ENCODE assay signal across 13 cellular contexts in genomic region chr7:106281919-106282318, GRCh38. TPM values are rescaled to one million over a fixed set of nuclear protein-coding genes. Genes with fewer than 3 reads are reported as not detected.
DNase-seq lines count a peak whose midpoint lies in the region; ATAC-seq, FAIRE-seq and TF ChIP-seq lines count a peak whose summit lies in the region.
"Had no signal": no experiment of that assay in that cellular context is flagged by ENCODE, and none has a peak within 500 bp of the region (broad histone marks: within the 10 kb centered on the region; RNA-seq: fewer than 3 reads in every experiment).

No MANE protein-coding gene starts in this region.

- H3K9me3 Mint-ChIP-seq in CD14-positive monocyte (peaks cover 0 to 5% (median 3%) of the 10 kb centered on the region in 7 donors), HFFc6 (no peaks in the 10 kb centered on the region)
- H3K9me3 Mint-ChIP-seq: nephron progenitor cell had no signal

- FAIRE-seq in K562 (lab: Jason Lieb, UNC) = no peak

- H3F3A ChIP-seq in Loucy (ENCODE audit: low read depth) = no peaks in the 10 kb centered on the region

- H4K20me1 ChIP-seq in Loucy (ENCODE audit: insufficient read depth, low read length, poor library complexity, severe bottlenecking) (peaks cover 58% of the 10 kb centered on the region), K562 (replicated peaks; ENCODE audit: control insufficient read depth, insufficient read depth, low read length) (peaks cover 9% of the 10 kb centered on the region; the same call in 1 of the 2 replicates)

- H3K27ac ChIP-seq in K562 (ENCODE audit: extremely low read depth, low read depth, low read length) = peak overlapping the region; percentile 91
- no peak overlapping the region for H3K27ac ChIP-seq in lung (ENCODE audit: low read depth in 1 of 2, low read length in 1 of 2)
- H3K27ac ChIP-seq: epithelial cell of prostate had no signal

- H3K27ac Mint-ChIP-seq in CD14-positive monocyte = peak overlapping the region; percentile 35 to 95 (median 82)
- no peak overlapping the region for H3K27ac Mint-ChIP-seq in HFFc6
- H3K27ac Mint-ChIP-seq: nephron progenitor cell had no signal

- ATAC-seq in K562 (no peak), lung (ENCODE audit: insufficient read depth, low FRiP score) (no peak), GM18873 (IDR thresholded peaks at IDR 0.05; ENCODE audit: low FRiP score, unreplicated experiment) (no peak)
- ATAC-seq: Right ventricle myocardium inferior had no signal

- peaks cover 64% of the 10 kb centered on the region in 2 donors for H3K36me3 Mint-ChIP-seq in CD14-positive monocyte
- H3K36me3 Mint-ChIP-seq in HFFc6 (ENCODE audit: low read depth) = 0 out of 2 replicates have a peak, but pooled peaks cover 5% of the 10 kb centered on the region

- no peak for TF ChIP-seq EP300 in K562 (IDR thresholded peaks at IDR 0.05; ENCODE audit: low read length)

- no peak for TF ChIP-seq POLR2A in K562 (conservative IDR thresholded peaks at IDR 0.05)

- H3K4me3 Mint-ChIP-seq in CD14-positive monocyte = peak overlapping the region; percentile 97
- H3K4me3 Mint-ChIP-seq in HFFc6 = no peak overlapping the region

- POLR2A ChIA-PET in K562 (lab: Yijun Ruan, JAX) = interaction anchor here (1.0 to 5.2 kb wide), 5 partner anchors 9 to 167 kb away, joined by 3 to 73 read pairs (median 4); no protein-coding TSS in a partner anchor

- H2AFZ ChIP-seq in Loucy (ENCODE audit: low read length) (no peak overlapping the region), K562 (ENCODE audit: low read depth, low read length) (no peak overlapping the region)

- H3K27me3 ChIP-seq in Loucy (ENCODE audit: insufficient read depth, low read length, poor library complexity, severe bottlenecking) = no peaks in the 10 kb centered on the region
- H3K27me3 ChIP-seq in K562 (ENCODE audit: control insufficient read depth in 2 of 2, insufficient read depth in 2 of 2, low read length in 2 of 2) = no peaks in the 10 kb centered on the region
- no peaks in the 10 kb centered on the region for H3K27me3 ChIP-seq in lung (ENCODE audit: control insufficient read depth, insufficient read depth)

- WGBS in K562 (ENCODE audit: insufficient coverage, low coverage, missing lambda C conversion rate) = 23% methylated on average over 3 of the region's 3 CpGs
- 93 to 94% methylated on average over 3 of the region's 3 CpGs for WGBS in lung, 2 donors

- peaks cover 65% of the 10 kb centered on the region for H3K4me1 ChIP-seq in Loucy (ENCODE audit: insufficient read depth, low read length, poor library complexity, severe bottlenecking)
- peaks cover 11 to 31% of the 10 kb centered on the region in 2 experiments for H3K4me1 ChIP-seq in K562 (replicated peaks in 1 of 2; ENCODE audit: control insufficient read depth in 2 of 2, insufficient read depth in 2 of 2, low read length in 2 of 2)
- H3K4me1 ChIP-seq in lung (ENCODE audit: control insufficient read depth in 2 of 2, insufficient read depth in 2 of 2, low read length in 2 of 2) = peaks cover 3 to 20% of the 10 kb centered on the region in 2 donors

- intact Hi-C loops in CD14-positive monocyte (cut with micrococcal nuclease) (loop anchor here (5.0 to 10.0 kb wide), 2 partner anchors 85 to 173 kb away; no protein-coding TSS in a partner anchor), K562 (cut with micrococcal nuclease) (loop anchor here (10.0 kb wide), 2 partner anchors 253 to 493 kb away; no protein-coding TSS in a partner anchor)

- no TSS peak for BruUV-seq in K562 (replicated peaks; lab: Mats Ljungman, UMichigan)

- TF ChIP-seq CTCF in CD14-positive monocyte (IDR thresholded peaks at IDR 0.05) (no peak), Loucy (conservative IDR thresholded peaks at IDR 0.05; ENCODE audit: low read length) (no peak), K562 (IDR thresholded peaks at IDR 0.05 in 2 of 3, conservative IDR thresholded peaks at IDR 0.05 in 1 of 3; ENCODE audit: insufficient read depth in 2 of 3, low read depth in 1 of 3, low read length in 3 of 3) (no peak), lung (IDR thresholded peaks at IDR 0.05; ENCODE audit: control extremely low read depth, extremely low read depth) (no peak), HFFc6 (IDR thresholded peaks at IDR 0.05) (no peak)

- no peaks in the 10 kb centered on the region for H3K9me1 ChIP-seq in K562 (ENCODE audit: control insufficient read depth, insufficient read depth, low read length)

- CTCF ChIA-PET in K562 (lab: Yijun Ruan, JAX; ENCODE audit: low intra/inter-chr PET ratio) = no interaction called here

- H3K36me3 ChIP-seq in Loucy (ENCODE audit: insufficient read depth, low read length) (no peaks in the 10 kb centered on the region), K562 (ENCODE audit: control insufficient read depth, insufficient read depth, low read length) (peaks cover 32% of the 10 kb centered on the region), lung (ENCODE audit: control insufficient read depth in 2 of 2, insufficient read depth in 2 of 2, low read length in 2 of 2) (peaks cover 0 to 4% of the 10 kb centered on the region in 2 donors)
- H3K36me3 ChIP-seq: HAP-1 had no signal

- TF ChIP-seq RAD21 in K562 (CRISPR knock-in tag; conservative IDR thresholded peaks at IDR 0.05 in 1 of 2, IDR thresholded peaks at IDR 0.05 in 1 of 2) = no peak

- H3K9me3 ChIP-seq in Loucy (ENCODE audit: insufficient read depth, low read depth, low read length) (no peaks in the 10 kb centered on the region), K562 (replicated peaks; ENCODE audit: control insufficient read depth, insufficient read depth, low read depth, low read length) (no peaks in the 10 kb centered on the region), lung (ENCODE audit: control insufficient read depth in 2 of 2, insufficient read depth in 1 of 2, low read length in 1 of 2) (no peaks in the 10 kb centered on the region)
- H3K9me3 ChIP-seq: HAP-1 had no signal

- in situ Hi-C loops in K562 (cut with MboI) = no loop called here

- H3K9ac ChIP-seq in Loucy (ENCODE audit: low read depth, low read length, poor library complexity, severe bottlenecking) (no peak overlapping the region), K562 (ENCODE audit: insufficient read depth in 1 of 2, low read depth in 2 of 2, low read length in 2 of 2) (peak overlapping the region; percentile 74 to 94; a peak in 3 of 4 replicates)

- H3K4me2 ChIP-seq in Loucy (ENCODE audit: low read depth, low read length, poor library complexity, severe bottlenecking) (peak overlapping the region; percentile 84), K562 (ENCODE audit: insufficient read depth, low read length) (peak overlapping the region; percentile 79)

- DNase-seq in CD14-positive monocyte (ENCODE audit: low spot score) (no peak), K562 (ENCODE audit: extremely low read depth in 1 of 4, low spot score in 3 of 4) (peak in 1 of 4 experiments; percentile 36), lung (ENCODE audit: low spot score) (no peak), SKM-1 treated with dmso at 0.1 percent for 144 hours (lab: John Stamatoyannopoulos, UW; ENCODE audit: unreplicated experiment) (no peak), DMS153 (lab: John Stamatoyannopoulos, UW) (no peak), HFFc6 (no peak)
- DNase-seq: anterior cingulate cortex, nephron progenitor cell had no signal

- H3K4me3 ChIP-seq in Loucy (ENCODE audit: low read length, poor library complexity, severe bottlenecking) (peak overlapping the region; percentile 97), K562 (peak overlapping the region; percentile 73), lung (peak overlapping the region; percentile 44)
- H3K4me3 ChIP-seq: HAP-1 had no signal

- peaks cover 48% of the 10 kb centered on the region for H3K4me1 Mint-ChIP-seq in CD14-positive monocyte
- peaks cover 54% of the 10 kb centered on the region for H3K4me1 Mint-ChIP-seq in HFFc6 (ENCODE audit: low read depth)

- H3K79me2 ChIP-seq in Loucy (ENCODE audit: insufficient read depth, low read length) (peaks cover 70% of the 10 kb centered on the region), K562 (ENCODE audit: control insufficient read depth, insufficient read depth, low read length) (peaks cover 78% of the 10 kb centered on the region)

- H3K27me3 Mint-ChIP-seq in CD14-positive monocyte (ENCODE audit: low read depth in 3 of 3) (peaks cover 2 to 20% (median 5%) of the 10 kb centered on the region in 3 donors), HFFc6 (ENCODE audit: insufficient read depth) (peaks cover 3% of the 10 kb centered on the region)

- no peaks in the 10 kb centered on the region for H3K9me2 ChIP-seq in Loucy (replicated peaks; ENCODE audit: low read depth, low read length)

TF ChIP-seq in K562, 482 proteins besides CTCF, POLR2A, EP300 and RAD21:
- 0 out of 2 replicates have a peak, but pooled peaks have one; percentile 2 for TF ChIP-seq CXXC5 (CRISPR knock-in tag; IDR thresholded peaks at IDR 0.05)
- TF ChIP-seq NFATC3 (IDR thresholded peaks at IDR 0.05) = no peak

RNA-seq across cellular contexts. Expression of gene NAMPT, which starts 2.9 kb away (rescaled TPM):
- polyA plus RNA-seq in CD14-positive monocyte = 100 to 1,000 TPM in 1 of 2 donors, 10 to 100 TPM in 1; 71.3 to 133 TPM
- total RNA-seq in K562 (2011; cell fraction: chromatin; rRNA removed; ENCODE audit: low replicate concordance) = 53.3 and 184 TPM in 2 replicates
- 23.0 and 32.8 TPM in 2 replicates for total RNA-seq in K562 (2011; cell fraction: nucleolus; rRNA removed)
- total RNA-seq in K562 (2011; cell fraction: nucleoplasm; rRNA removed) = 75.4 and 125 TPM in 2 replicates
- 61.4 and 71.7 TPM in 2 replicates for total RNA-seq in K562 (2014; rRNA removed)
- 160 and 179 TPM in 2 replicates for total RNA-seq in K562 (2014; rRNA removed; fragmentation: Illumina TruSeq; extraction: Trizol)
- 134 and 151 TPM in 2 replicates for total RNA-seq in K562 (2015; rRNA removed; fragmentation: Illumina TruSeq; extraction: Trizol)
- total RNA-seq in K562 (2021) = 134 and 150 TPM in 2 replicates
- 70.1 and 106 TPM in 2 replicates for polyA plus RNA-seq in K562 (2011; rRNA removed)
- 16.2 and 27.0 TPM in 2 replicates for polyA plus RNA-seq in K562 (2011; cell fraction: cytosol; rRNA removed)
- 20.3 and 26.6 TPM in 2 replicates for polyA plus RNA-seq in K562 (2011; cell fraction: nucleus; rRNA removed)
- 86.7 and 97.4 TPM in 2 replicates for polyA plus RNA-seq in K562 (2012)
- 113 and 133 TPM in 2 replicates for polyA plus RNA-seq in K562 (2014; fragmentation: Illumina TruSeq; extraction: Trizol)
- 10 to 100 TPM; 41.1 to 56.6 TPM for polyA plus RNA-seq in K562 (2014; fragmentation: Nextera tagmentation; extraction: Ambion mirVana)
- 79.6 and 90.7 TPM in 2 replicates for polyA plus RNA-seq in K562 (2014; rRNA removed)
- polyA minus RNA-seq in K562 (2011; rRNA and poly(A)+ RNA removed) = 158 and 163 TPM in 2 replicates
- polyA minus RNA-seq in K562 (2011; cell fraction: cytosol; rRNA and poly(A)+ RNA removed) = 86.7 and 104 TPM in 2 replicates
- 62.3 and 99.6 TPM in 2 replicates for polyA minus RNA-seq in K562 (2011; cell fraction: nucleus; rRNA and poly(A)+ RNA removed)
- 100 to 1,000 TPM; 227 to 469 TPM for total RNA-seq in lung
- 1,000 to 10,000 TPM in 1 of 2 donors, 10 to 100 TPM in 1; 73.3 to 1,250 TPM for polyA plus RNA-seq in lung
- 10 to 100 TPM; 36.4 to 52.1 (median 44.6) TPM for total RNA-seq in HFFc6 (2021; fragmentation: NEBNext Ultra II Directional; extraction: Animal tissue kit (Norgen Biotek cat#: 25700))

Comparison
In these comparisons a context has a peak if more than half of its experiments do, and no peak if none do; other contexts are left out.
1. H3K4me3 ChIP-seq: peak in every context shown above with its lines; median percentile 97 in Loucy; 73 in K562; 44 in lung.